In the genomic region with DNA sequence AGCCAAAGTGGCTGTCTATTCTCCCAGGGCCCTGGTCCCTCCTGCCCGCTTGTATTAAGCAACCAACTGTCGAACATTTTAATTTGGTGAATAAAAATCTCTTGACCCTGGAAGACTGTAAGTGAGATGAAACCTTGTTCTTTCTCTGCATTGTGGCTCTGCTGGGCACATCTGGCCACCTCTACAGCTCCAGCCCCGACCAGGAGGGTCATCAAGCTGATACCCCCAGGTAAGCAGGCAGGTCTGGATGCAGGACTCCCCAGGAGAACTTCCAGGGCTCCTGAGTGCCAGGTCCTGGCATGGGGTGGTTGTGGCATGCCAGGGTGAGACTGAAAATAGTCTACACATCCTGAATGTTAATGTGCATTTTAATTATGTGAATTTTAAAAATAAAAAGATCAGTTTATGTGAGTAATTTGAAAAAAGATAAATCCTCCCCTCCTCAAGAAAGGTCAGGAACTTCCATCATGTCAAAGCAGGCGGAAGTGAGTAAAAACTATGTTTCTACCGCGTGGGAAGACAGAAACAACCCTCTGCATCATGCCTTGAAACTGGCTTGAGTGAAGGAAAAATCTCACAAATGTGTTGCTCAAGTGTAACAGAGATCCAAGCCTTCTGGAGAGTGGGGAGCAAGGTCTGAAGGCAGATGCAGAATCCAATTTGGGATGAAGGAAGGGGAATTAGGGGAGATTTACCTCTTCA, we compare ENCODE assay signal across 18 cellular contexts. TPM values are rescaled to one million over a fixed set of nuclear protein-coding genes. Genes with fewer than 3 reads are reported as not detected.
DNase-seq lines count a peak whose midpoint lies in the region; ATAC-seq and TF ChIP-seq lines count a peak whose summit lies in the region.
"Had no signal": no experiment of that assay in that cellular context is flagged by ENCODE, and none has a peak within 500 bp of the region (broad histone marks: within the 10 kb centered on the region; RNA-seq: fewer than 3 reads in every experiment).

No MANE protein-coding gene starts in this region.

- peaks cover 9% of the 10 kb centered on the region for H3K4me1 Mint-ChIP-seq in activated T-cell treated with anti-CD3 and anti-CD28 coated beads, Interleukin-2, amount 50 U/mL, for 72 hours (ENCODE audit: low read depth)
- H3K4me1 Mint-ChIP-seq in activated T-cell treated with anti-CD3 and anti-CD28 coated beads, Interleukin-2, amount 50 U/mL, for 24 hours (ENCODE audit: low read depth) = peaks cover 5% of the 10 kb centered on the region
- no peaks in the 10 kb centered on the region for H3K4me1 Mint-ChIP-seq in activated CD8-positive, alpha-beta memory T cell treated with anti-CD3 and anti-CD28 coated beads, Interleukin-2, amount 10 ng/mL, durations not matched to agents 7 days and 5 days
- peaks cover 14% of the 10 kb centered on the region for H3K4me1 Mint-ChIP-seq in activated naive CD8-positive, alpha-beta T cell treated with anti-CD3 and anti-CD28 coated beads, Interleukin-2, amount 50 U/mL, for 24 hours
- H3K4me1 Mint-ChIP-seq in osteocyte (ENCODE audit: unreplicated experiment) = no peaks in the 10 kb centered on the region
- H3K4me1 Mint-ChIP-seq: CD4-positive, alpha-beta memory T cell had no signal

- peak; percentile 32 to 44 for ATAC-seq in activated T-cell treated with anti-CD3 and anti-CD28 coated beads, Interleukin-2, amount 50 U/mL, for 72 hours (replicated peaks in 1 of 2)
- ATAC-seq in activated CD8-positive, alpha-beta memory T cell treated with anti-CD3 and anti-CD28 coated beads, Interleukin-2, amount 10 ng/mL, durations not matched to agents 7 days and 5 days = no peak
- peak; percentile 69 for ATAC-seq in activated naive CD8-positive, alpha-beta T cell treated with anti-CD3 and anti-CD28 coated beads, Interleukin-2, amount 50 U/mL, for 24 hours

- no peaks in the 10 kb centered on the region for H3K36me3 Mint-ChIP-seq in activated T-cell treated with anti-CD3 and anti-CD28 coated beads, Interleukin-2, amount 50 U/mL, for 72 hours (ENCODE audit: insufficient read depth in 2 of 2)
- no peaks in the 10 kb centered on the region for H3K36me3 Mint-ChIP-seq in activated T-cell treated with anti-CD3 and anti-CD28 coated beads, Interleukin-2, amount 50 U/mL, for 24 hours (ENCODE audit: low read depth)
- no peaks in the 10 kb centered on the region for H3K36me3 Mint-ChIP-seq in activated CD8-positive, alpha-beta memory T cell treated with anti-CD3 and anti-CD28 coated beads, Interleukin-2, amount 10 ng/mL, durations not matched to agents 7 days and 5 days
- H3K36me3 Mint-ChIP-seq in activated naive CD8-positive, alpha-beta T cell treated with anti-CD3 and anti-CD28 coated beads, Interleukin-2, amount 50 U/mL, for 24 hours (ENCODE audit: low read depth) = no peaks in the 10 kb centered on the region
- no peaks in the 10 kb centered on the region for H3K36me3 Mint-ChIP-seq in osteocyte (ENCODE audit: unreplicated experiment)
- H3K36me3 Mint-ChIP-seq: CD4-positive, alpha-beta memory T cell had no signal

- CTCF ChIA-PET in activated CD8-positive, alpha-beta memory T cell treated with anti-CD3 and anti-CD28 coated beads, Interleukin-2, amount 10 ng/mL, durations not matched to agents 7 days and 5 days (lab: Charles Lee) = no interaction called here

- no peak for DNase-seq in activated T-cell treated with anti-CD3 and anti-CD28 coated beads, Interleukin-2, amount 50 U/mL, for 72 hours
- DNase-seq in activated T-cell treated with anti-CD3 and anti-CD28 coated beads, Interleukin-2, amount 50 U/mL, for 24 hours = no peak
- DNase-seq in activated CD8-positive, alpha-beta memory T cell treated with anti-CD3 and anti-CD28 coated beads, Interleukin-2, amount 10 ng/mL, durations not matched to agents 7 days and 5 days = peak; percentile 18
- DNase-seq in activated naive CD8-positive, alpha-beta T cell treated with anti-CD3 and anti-CD28 coated beads, Interleukin-2, amount 50 U/mL, for 24 hours = no peak
- DNase-seq in osteocyte (ENCODE audit: extremely low spot score, unreplicated experiment) = peak; percentile 60
- no peak for DNase-seq in stimulated activated naive CD4-positive, alpha-beta T cell treated with Interleukin-2 at 50 U/mL for 16 hours (lab: John Stamatoyannopoulos, UW)
- DNase-seq in T-helper 9 cell = no peak
- DNase-seq: BE2C; CD4-positive, alpha-beta memory T cell; DMS79 treated with DMSO at 0.1 percent for 48 hours; GDM1; HCEC 1CT; KG1; NCI-H1092; NCI-H1694; NCI-H446; NCI-H748 treated with DMSO at 0.1 percent for 48 hours; PC-9 had no signal

- peak overlapping the region; percentile 1 to 46 for H3K4me3 Mint-ChIP-seq in activated T-cell treated with anti-CD3 and anti-CD28 coated beads, Interleukin-2, amount 50 U/mL, for 72 hours
- no peak overlapping the region for H3K4me3 Mint-ChIP-seq in activated T-cell treated with anti-CD3 and anti-CD28 coated beads, Interleukin-2, amount 50 U/mL, for 24 hours
- no peak overlapping the region for H3K4me3 Mint-ChIP-seq in activated CD8-positive, alpha-beta memory T cell treated with anti-CD3 and anti-CD28 coated beads, Interleukin-2, amount 10 ng/mL, durations not matched to agents 7 days and 5 days
- no peak overlapping the region for H3K4me3 Mint-ChIP-seq in activated naive CD8-positive, alpha-beta T cell treated with anti-CD3 and anti-CD28 coated beads, Interleukin-2, amount 50 U/mL, for 24 hours
- H3K4me3 Mint-ChIP-seq in osteocyte (ENCODE audit: unreplicated experiment) = no peak overlapping the region
- H3K4me3 Mint-ChIP-seq: CD4-positive, alpha-beta memory T cell had no signal

- H3K27me3 Mint-ChIP-seq in activated T-cell treated with anti-CD3 and anti-CD28 coated beads, Interleukin-2, amount 50 U/mL, for 72 hours (ENCODE audit: low read depth) = no peaks in the 10 kb centered on the region
- H3K27me3 Mint-ChIP-seq in activated T-cell treated with anti-CD3 and anti-CD28 coated beads, Interleukin-2, amount 50 U/mL, for 24 hours = peaks cover 9% of the 10 kb centered on the region
- H3K27me3 Mint-ChIP-seq in activated CD8-positive, alpha-beta memory T cell treated with anti-CD3 and anti-CD28 coated beads, Interleukin-2, amount 10 ng/mL, durations not matched to agents 7 days and 5 days = peaks cover 5% of the 10 kb centered on the region
- H3K27me3 Mint-ChIP-seq in activated naive CD8-positive, alpha-beta T cell treated with anti-CD3 and anti-CD28 coated beads, Interleukin-2, amount 50 U/mL, for 24 hours = peaks cover 11% of the 10 kb centered on the region
- H3K27me3 Mint-ChIP-seq in osteocyte (ENCODE audit: unreplicated experiment) = peaks cover 18% of the 10 kb centered on the region

- no peak overlapping the region for H3K27ac Mint-ChIP-seq in activated T-cell treated with anti-CD3 and anti-CD28 coated beads, Interleukin-2, amount 50 U/mL, for 72 hours
- no peak overlapping the region for H3K27ac Mint-ChIP-seq in activated T-cell treated with anti-CD3 and anti-CD28 coated beads, Interleukin-2, amount 50 U/mL, for 24 hours
- no peak overlapping the region for H3K27ac Mint-ChIP-seq in activated CD8-positive, alpha-beta memory T cell treated with anti-CD3 and anti-CD28 coated beads, Interleukin-2, amount 10 ng/mL, durations not matched to agents 7 days and 5 days
- peak overlapping the region; percentile 59 for H3K27ac Mint-ChIP-seq in activated naive CD8-positive, alpha-beta T cell treated with anti-CD3 and anti-CD28 coated beads, Interleukin-2, amount 50 U/mL, for 24 hours
- no peak overlapping the region for H3K27ac Mint-ChIP-seq in osteocyte (ENCODE audit: unreplicated experiment)
- H3K27ac Mint-ChIP-seq: CD4-positive, alpha-beta memory T cell had no signal

- TF ChIP-seq CTCF in osteocyte (IDR thresholded peaks at IDR 0.05) = no peak

- no peaks in the 10 kb centered on the region for H3K9me3 Mint-ChIP-seq in activated T-cell treated with anti-CD3 and anti-CD28 coated beads, Interleukin-2, amount 50 U/mL, for 72 hours
- H3K9me3 Mint-ChIP-seq in activated T-cell treated with anti-CD3 and anti-CD28 coated beads, Interleukin-2, amount 50 U/mL, for 24 hours = no peaks in the 10 kb centered on the region
- no peaks in the 10 kb centered on the region for H3K9me3 Mint-ChIP-seq in activated CD8-positive, alpha-beta memory T cell treated with anti-CD3 and anti-CD28 coated beads, Interleukin-2, amount 10 ng/mL, durations not matched to agents 7 days and 5 days (ENCODE audit: low read depth)
- H3K9me3 Mint-ChIP-seq in activated naive CD8-positive, alpha-beta T cell treated with anti-CD3 and anti-CD28 coated beads, Interleukin-2, amount 50 U/mL, for 24 hours = no peaks in the 10 kb centered on the region
- no peaks in the 10 kb centered on the region for H3K9me3 Mint-ChIP-seq in osteocyte (ENCODE audit: unreplicated experiment)
- H3K9me3 Mint-ChIP-seq: CD4-positive, alpha-beta memory T cell had no signal

RNA-seq across cellular contexts. Expression of a gene that starts 14.9 kb away (rescaled TPM):
- total RNA-seq in activated T-cell treated with anti-CD3 and anti-CD28 coated beads, Interleukin-2, amount 50 U/mL, for 72 hours = under 1 TPM; 0.48 to 0.76 TPM
- under 1 TPM; 0.05 to 0.06 TPM for total RNA-seq in activated CD8-positive, alpha-beta memory T cell treated with anti-CD3 and anti-CD28 coated beads, Interleukin-2, amount 10 ng/mL, durations not matched to agents 7 days and 5 days
- total RNA-seq in osteocyte = 1.6 and 2.1 TPM in 2 replicates
- total RNA-seq: CD4-positive, alpha-beta memory T cell had no signal

Comparison
In these comparisons a context has a peak if more than half of its experiments do, and no peak if none do; other contexts are left out.
1. H3K4me3 Mint-ChIP-seq: peak in activated T-cell treated with anti-CD3 and anti-CD28 coated beads, Interleukin-2, amount 50 U/mL, for 72 hours (2 of 2); none in activated T-cell treated with anti-CD3 and anti-CD28 coated beads, Interleukin-2, amount 50 U/mL, for 24 hours (single experiment), activated CD8-positive, alpha-beta memory T cell treated with anti-CD3 and anti-CD28 coated beads, Interleukin-2, amount 10 ng/mL, durations not matched to agents 7 days and 5 days (single experiment), activated naive CD8-positive, alpha-beta T cell treated with anti-CD3 and anti-CD28 coated beads, Interleukin-2, amount 50 U/mL, for 24 hours (single experiment) and osteocyte (single experiment).
2. DNase-seq: peak in activated CD8-positive, alpha-beta memory T cell treated with anti-CD3 and anti-CD28 coated beads, Interleukin-2, amount 10 ng/mL, durations not matched to agents 7 days and 5 days (single experiment) and osteocyte (single experiment); none in activated T-cell treated with anti-CD3 and anti-CD28 coated beads, Interleukin-2, amount 50 U/mL, for 72 hours (0 of 2), activated T-cell treated with anti-CD3 and anti-CD28 coated beads, Interleukin-2, amount 50 U/mL, for 24 hours (single experiment), activated naive CD8-positive, alpha-beta T cell treated with anti-CD3 and anti-CD28 coated beads, Interleukin-2, amount 50 U/mL, for 24 hours (single experiment), stimulated activated naive CD4-positive, alpha-beta T cell treated with Interleukin-2 at 50 U/mL for 16 hours (single experiment) and T-helper 9 cell (single experiment).